1 cellular context compared by ENCODE assay signal in genomic region chr3:129417354-129417753, GRCh38.
TF ChIP-seq lines count a peak whose summit lies in the region.

No MANE protein-coding gene starts in this region.

TF ChIP-seq in WTC11, 78 proteins besides CTCF, POLR2A, EP300 and RAD21 (continued from another document):
- no peak for TF ChIP-seq ZNF281 (CRISPR knock-in tag; IDR thresholded peaks at IDR 0.05)
- TF ChIP-seq GRHL2 (CRISPR knock-in tag; IDR thresholded peaks at IDR 0.05; ENCODE audit: insufficient replicate concordance, severe bottlenecking): no peak
- no peak for TF ChIP-seq IRF2 (CRISPR knock-in tag; IDR thresholded peaks at IDR 0.05; ENCODE audit: borderline replicate concordance, low read depth)
- no peak for TF ChIP-seq FOXJ3 (CRISPR knock-in tag; IDR thresholded peaks at IDR 0.05; ENCODE audit: borderline replicate concordance)
- TF ChIP-seq TEAD4 (CRISPR knock-in tag; IDR thresholded peaks at IDR 0.05): no peak
- no peak for TF ChIP-seq CBFB (CRISPR knock-in tag; IDR thresholded peaks at IDR 0.05; ENCODE audit: low read depth)
- TF ChIP-seq, protein P1, sequence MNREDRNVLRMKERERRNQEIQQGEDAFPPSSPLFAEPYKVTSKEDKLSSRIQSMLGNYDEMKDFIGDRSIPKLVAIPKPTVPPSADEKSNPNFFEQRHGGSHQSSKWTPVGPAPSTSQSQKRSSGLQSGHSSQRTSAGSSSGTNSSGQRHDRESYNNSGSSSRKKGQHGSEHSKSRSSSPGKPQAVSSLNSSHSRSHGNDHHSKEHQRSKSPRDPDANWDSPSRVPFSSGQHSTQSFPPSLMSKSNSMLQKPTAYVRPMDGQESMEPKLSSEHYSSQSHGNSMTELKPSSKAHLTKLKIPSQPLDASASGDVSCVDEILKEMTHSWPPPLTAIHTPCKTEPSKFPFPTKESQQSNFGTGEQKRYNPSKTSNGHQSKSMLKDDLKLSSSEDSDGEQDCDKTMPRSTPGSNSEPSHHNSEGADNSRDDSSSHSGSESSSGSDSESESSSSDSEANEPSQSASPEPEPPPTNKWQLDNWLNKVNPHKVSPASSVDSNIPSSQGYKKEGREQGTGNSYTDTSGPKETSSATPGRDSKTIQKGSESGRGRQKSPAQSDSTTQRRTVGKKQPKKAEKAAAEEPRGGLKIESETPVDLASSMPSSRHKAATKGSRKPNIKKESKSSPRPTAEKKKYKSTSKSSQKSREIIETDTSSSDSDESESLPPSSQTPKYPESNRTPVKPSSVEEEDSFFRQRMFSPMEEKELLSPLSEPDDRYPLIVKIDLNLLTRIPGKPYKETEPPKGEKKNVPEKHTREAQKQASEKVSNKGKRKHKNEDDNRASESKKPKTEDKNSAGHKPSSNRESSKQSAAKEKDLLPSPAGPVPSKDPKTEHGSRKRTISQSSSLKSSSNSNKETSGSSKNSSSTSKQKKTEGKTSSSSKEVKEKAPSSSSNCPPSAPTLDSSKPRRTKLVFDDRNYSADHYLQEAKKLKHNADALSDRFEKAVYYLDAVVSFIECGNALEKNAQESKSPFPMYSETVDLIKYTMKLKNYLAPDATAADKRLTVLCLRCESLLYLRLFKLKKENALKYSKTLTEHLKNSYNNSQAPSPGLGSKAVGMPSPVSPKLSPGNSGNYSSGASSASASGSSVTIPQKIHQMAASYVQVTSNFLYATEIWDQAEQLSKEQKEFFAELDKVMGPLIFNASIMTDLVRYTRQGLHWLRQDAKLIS (CRISPR knock-in tag; IDR thresholded peaks at IDR 0.05; ENCODE audit: borderline replicate concordance): no peak
- TF ChIP-seq, protein P2, sequence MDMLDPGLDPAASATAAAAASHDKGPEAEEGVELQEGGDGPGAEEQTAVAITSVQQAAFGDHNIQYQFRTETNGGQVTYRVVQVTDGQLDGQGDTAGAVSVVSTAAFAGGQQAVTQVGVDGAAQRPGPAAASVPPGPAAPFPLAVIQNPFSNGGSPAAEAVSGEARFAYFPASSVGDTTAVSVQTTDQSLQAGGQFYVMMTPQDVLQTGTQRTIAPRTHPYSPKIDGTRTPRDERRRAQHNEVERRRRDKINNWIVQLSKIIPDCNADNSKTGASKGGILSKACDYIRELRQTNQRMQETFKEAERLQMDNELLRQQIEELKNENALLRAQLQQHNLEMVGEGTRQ (CRISPR knock-in tag; IDR thresholded peaks at IDR 0.05): no peak
- TF ChIP-seq FOXP4 (CRISPR knock-in tag; IDR thresholded peaks at IDR 0.05): no peak
- TF ChIP-seq ZNF121 (CRISPR knock-in tag; IDR thresholded peaks at IDR 0.05): no peak
- TF ChIP-seq ZNF263 (CRISPR knock-in tag; IDR thresholded peaks at IDR 0.05; ENCODE audit: low read depth): no peak
- TF ChIP-seq TP53 (CRISPR knock-in tag; IDR thresholded peaks at IDR 0.05): no peak
- no peak for TF ChIP-seq ZNF532 (CRISPR knock-in tag; IDR thresholded peaks at IDR 0.05; ENCODE audit: borderline replicate concordance)
- no peak for TF ChIP-seq ATF1 (CRISPR knock-in tag; IDR thresholded peaks at IDR 0.05)
- TF ChIP-seq ZBTB43 (CRISPR knock-in tag; IDR thresholded peaks at IDR 0.05): no peak
- no peak for TF ChIP-seq FOXK1 (CRISPR knock-in tag; IDR thresholded peaks at IDR 0.05)
